ENCODE assay signal across 1 cellular context in the genomic region with DNA sequence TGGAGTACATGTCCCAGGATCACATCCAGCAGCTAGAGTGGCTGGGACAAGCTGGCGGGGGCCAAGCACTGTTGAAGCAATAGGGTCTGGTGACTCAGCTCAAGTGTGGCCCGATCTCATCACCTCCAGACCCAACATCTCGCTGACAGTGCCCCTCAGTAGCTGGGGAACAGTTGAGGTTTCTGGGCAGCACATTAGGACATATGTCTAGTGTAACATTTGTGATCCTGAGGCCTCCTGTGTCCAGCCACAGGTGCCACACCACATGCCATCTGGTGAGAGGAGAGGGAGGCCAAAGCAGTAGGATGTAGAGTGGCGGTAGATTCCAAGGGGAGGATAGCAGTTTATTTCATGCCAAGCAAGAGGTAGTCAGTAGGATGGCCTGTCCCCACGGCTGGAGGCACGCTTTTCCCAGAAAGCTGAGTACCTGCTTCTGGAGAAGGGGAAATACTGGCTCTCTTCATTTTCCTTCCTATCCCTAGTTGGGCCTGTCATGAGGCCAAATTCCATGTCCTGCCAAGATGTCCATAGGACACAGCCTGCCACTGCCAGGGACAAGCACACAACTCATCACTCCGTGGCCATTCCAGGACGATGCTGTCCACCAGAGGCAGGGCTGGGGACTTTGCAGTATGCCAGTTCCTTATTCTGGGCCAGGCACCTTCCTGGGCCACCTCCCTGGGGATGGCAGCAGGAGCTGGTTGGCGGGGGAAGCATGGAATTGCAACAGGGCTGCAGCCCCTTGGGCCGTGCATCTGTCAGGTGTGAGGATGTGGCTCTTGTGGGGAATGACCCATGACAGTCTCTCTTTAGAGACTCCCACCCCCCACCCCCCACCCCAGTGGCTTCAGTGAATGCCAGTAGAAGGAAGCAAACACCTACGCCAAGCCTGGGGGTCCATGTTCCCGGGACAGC.
TF ChIP-seq lines count a peak whose summit lies in the region.

No MANE protein-coding gene starts in this region.

TF ChIP-seq in H1, 55 proteins besides CTCF, POLR2A, EP300 and RAD21:
- TF ChIP-seq JUND (IDR thresholded peaks at IDR 0.05; ENCODE audit: low read length) (no peak), TAF7 (optimal IDR thresholded peaks at IDR 0.05; ENCODE audit: borderline replicate concordance, low read depth, low read length) (no peak), TBP (IDR thresholded peaks at IDR 0.05; ENCODE audit: low read depth, low read length) (no peak), TEAD4 (IDR thresholded peaks at IDR 0.05; ENCODE audit: low read depth, low read length) (no peak), CEBPB (IDR thresholded peaks at IDR 0.05; ENCODE audit: low read depth, low read length) (no peak), SRF (IDR thresholded peaks at IDR 0.05; ENCODE audit: low read depth, low read length) (no peak), BRCA1 (IDR thresholded peaks at IDR 0.05; ENCODE audit: low read depth, low read length) (no peak), RXRA (IDR thresholded peaks at IDR 0.05; ENCODE audit: insufficient read depth, low read depth, low read length) (no peak), BACH1 (IDR thresholded peaks at IDR 0.05; ENCODE audit: low read length) (no peak), POLR2AphosphoS5 (IDR thresholded peaks at IDR 0.05; ENCODE audit: low read depth, low read length) (no peak), SIRT6 (IDR thresholded peaks at IDR 0.05; ENCODE audit: low read length) (no peak), HDAC6 (IDR thresholded peaks at IDR 0.05; ENCODE audit: low read depth, low read length) (no peak), GABPA (IDR thresholded peaks at IDR 0.05; ENCODE audit: borderline replicate concordance, insufficient read depth, low read length) (no peak), EZH2 (IDR thresholded peaks at IDR 0.05; ENCODE audit: low read depth, low read length, severe bottlenecking) (no peak), PHF8 (conservative IDR thresholded peaks at IDR 0.05; ENCODE audit: low read depth, low read length) (no peak), SAP30 (IDR thresholded peaks at IDR 0.05; ENCODE audit: insufficient read depth, insufficient replicate concordance, low read length) (no peak)
- TF ChIP-seq, protein P1, sequence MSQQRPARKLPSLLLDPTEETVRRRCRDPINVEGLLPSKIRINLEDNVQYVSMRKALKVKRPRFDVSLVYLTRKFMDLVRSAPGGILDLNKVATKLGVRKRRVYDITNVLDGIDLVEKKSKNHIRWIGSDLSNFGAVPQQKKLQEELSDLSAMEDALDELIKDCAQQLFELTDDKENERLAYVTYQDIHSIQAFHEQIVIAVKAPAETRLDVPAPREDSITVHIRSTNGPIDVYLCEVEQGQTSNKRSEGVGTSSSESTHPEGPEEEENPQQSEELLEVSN (IDR thresholded peaks at IDR 0.05) = no peak
- TF ChIP-seq, protein P2, sequence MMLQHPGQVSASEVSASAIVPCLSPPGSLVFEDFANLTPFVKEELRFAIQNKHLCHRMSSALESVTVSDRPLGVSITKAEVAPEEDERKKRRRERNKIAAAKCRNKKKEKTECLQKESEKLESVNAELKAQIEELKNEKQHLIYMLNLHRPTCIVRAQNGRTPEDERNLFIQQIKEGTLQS (IDR thresholded peaks at IDR 0.05; ENCODE audit: insufficient read depth, low read depth, low read length) = no peak
